Comparison of ENCODE assay signal across 8 cellular contexts in the genomic region with DNA sequence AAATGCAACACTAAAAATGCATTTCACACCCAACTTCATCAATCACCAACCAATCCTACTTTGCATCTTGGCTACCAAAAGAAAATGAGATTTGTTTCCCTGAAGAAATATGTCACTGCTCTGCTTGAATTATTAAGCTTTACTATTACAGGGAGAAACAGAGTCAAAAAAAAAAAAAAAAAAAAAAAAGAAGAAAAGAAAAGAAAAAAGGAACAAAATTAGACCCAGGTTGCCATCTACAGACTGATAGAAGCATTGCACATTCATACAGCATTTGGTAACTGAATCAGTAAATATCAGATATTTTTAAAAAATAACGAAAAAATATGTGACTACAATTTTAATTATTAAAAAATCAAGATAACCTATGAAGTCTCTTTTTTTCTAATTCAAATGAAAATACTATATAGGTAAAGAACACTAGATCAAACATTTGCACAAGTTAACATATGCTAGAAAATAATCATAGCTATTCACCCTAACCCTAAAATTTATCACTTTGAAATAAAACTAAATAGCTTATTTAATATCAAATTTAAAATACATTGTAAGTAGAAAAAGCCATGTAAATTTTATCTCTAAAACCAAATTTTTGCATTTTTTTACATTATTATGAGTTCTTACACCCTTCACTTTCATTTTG.
DNase-seq lines count a peak whose midpoint lies in the region; ATAC-seq and TF ChIP-seq lines count a peak whose summit lies in the region.

No MANE protein-coding gene starts in this region.

- peak; percentile 69 for TF ChIP-seq RAD21 in Ishikawa (IDR thresholded peaks at IDR 0.05; ENCODE audit: low read depth)

- no peak overlapping the region for H3K4me3 ChIP-seq in SU-DHL-6 (ENCODE audit: insufficient read depth, low read length, poor library complexity, severe bottlenecking)

- H3K27ac ChIP-seq in SU-DHL-6 (ENCODE audit: low read depth, low read length): no peak overlapping the region

- DNase-seq in Caki2 (ENCODE audit: low read depth) (peak; percentile 21), left kidney (ENCODE audit: low read depth, low spot score) (peak; percentile 36), foreskin melanocyte (no peak)
- DNase-seq in activated T-cell treated with anti-CD3 and anti-CD28 coated beads, Interleukin-2, amount 50 U/mL, for 48 hours: no peak

- no peaks in the 10 kb centered on the region for H3K36me3 ChIP-seq in SU-DHL-6 (ENCODE audit: low read length)

- H4K20me1 ChIP-seq in SU-DHL-6 (ENCODE audit: low read depth, low read length): no peaks in the 10 kb centered on the region

- H3K9ac ChIP-seq in SU-DHL-6 (ENCODE audit: low read length): no peak overlapping the region

- ATAC-seq in GM21381 (IDR thresholded peaks at IDR 0.05; ENCODE audit: unreplicated experiment): no peak
- no peak for ATAC-seq in GM21737 (IDR thresholded peaks at IDR 0.05; ENCODE audit: unreplicated experiment)

- no peaks in the 10 kb centered on the region for H3F3A ChIP-seq in SU-DHL-6 (ENCODE audit: insufficient read depth)

- no peaks in the 10 kb centered on the region for H3K27me3 ChIP-seq in SU-DHL-6 (ENCODE audit: low read length)

- no peak for TF ChIP-seq EP300 in Ishikawa (IDR thresholded peaks at IDR 0.05; ENCODE audit: borderline replicate concordance)

- in situ Hi-C loops in Caki2 (cut with HindIII; ENCODE audit: low pct_unique_long_range_greater_than_20kb, low sequenced_read_pairs): no loop called here

- no peak overlapping the region for H3K4me2 ChIP-seq in SU-DHL-6 (ENCODE audit: low read depth, low read length, poor library complexity, severe bottlenecking)

- H3K9me2 ChIP-seq in SU-DHL-6 (replicated peaks; ENCODE audit: insufficient read depth, low read length): no peaks in the 10 kb centered on the region

- no peaks in the 10 kb centered on the region for H3K9me3 ChIP-seq in SU-DHL-6 (ENCODE audit: insufficient read depth, low read length)

- no peaks in the 10 kb centered on the region for H3K79me2 ChIP-seq in SU-DHL-6 (ENCODE audit: insufficient read depth, low read length)

- no peak overlapping the region for H2AFZ ChIP-seq in SU-DHL-6 (ENCODE audit: low read depth, low read length, severe bottlenecking)

- TF ChIP-seq CTCF in SU-DHL-6 (IDR thresholded peaks at IDR 0.05; ENCODE audit: insufficient read depth, low read length, poor library complexity, severe bottlenecking): peak; percentile 83

TF ChIP-seq in Ishikawa, 13 proteins besides CTCF, POLR2A, EP300 and RAD21:
- TF ChIP-seq, protein P1, sequence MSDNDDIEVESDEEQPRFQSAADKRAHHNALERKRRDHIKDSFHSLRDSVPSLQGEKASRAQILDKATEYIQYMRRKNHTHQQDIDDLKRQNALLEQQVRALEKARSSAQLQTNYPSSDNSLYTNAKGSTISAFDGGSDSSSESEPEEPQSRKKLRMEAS (IDR thresholded peaks at IDR 0.05): no peak
- TF ChIP-seq FOXM1 (IDR thresholded peaks at IDR 0.05; ENCODE audit: borderline replicate concordance, low read depth) (no peak), ZBTB7A (IDR thresholded peaks at IDR 0.05; ENCODE audit: low read depth) (no peak), EGR1 (IDR thresholded peaks at IDR 0.05) (no peak), NFIC (IDR thresholded peaks at IDR 0.05) (no peak), TAF1 (IDR thresholded peaks at IDR 0.05; ENCODE audit: low read depth) (no peak)
- TF ChIP-seq, protein P2, sequence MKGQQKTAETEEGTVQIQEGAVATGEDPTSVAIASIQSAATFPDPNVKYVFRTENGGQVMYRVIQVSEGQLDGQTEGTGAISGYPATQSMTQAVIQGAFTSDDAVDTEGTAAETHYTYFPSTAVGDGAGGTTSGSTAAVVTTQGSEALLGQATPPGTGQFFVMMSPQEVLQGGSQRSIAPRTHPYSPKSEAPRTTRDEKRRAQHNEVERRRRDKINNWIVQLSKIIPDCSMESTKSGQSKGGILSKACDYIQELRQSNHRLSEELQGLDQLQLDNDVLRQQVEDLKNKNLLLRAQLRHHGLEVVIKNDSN (IDR thresholded peaks at IDR 0.05): no peak
- TF ChIP-seq, protein P3, sequence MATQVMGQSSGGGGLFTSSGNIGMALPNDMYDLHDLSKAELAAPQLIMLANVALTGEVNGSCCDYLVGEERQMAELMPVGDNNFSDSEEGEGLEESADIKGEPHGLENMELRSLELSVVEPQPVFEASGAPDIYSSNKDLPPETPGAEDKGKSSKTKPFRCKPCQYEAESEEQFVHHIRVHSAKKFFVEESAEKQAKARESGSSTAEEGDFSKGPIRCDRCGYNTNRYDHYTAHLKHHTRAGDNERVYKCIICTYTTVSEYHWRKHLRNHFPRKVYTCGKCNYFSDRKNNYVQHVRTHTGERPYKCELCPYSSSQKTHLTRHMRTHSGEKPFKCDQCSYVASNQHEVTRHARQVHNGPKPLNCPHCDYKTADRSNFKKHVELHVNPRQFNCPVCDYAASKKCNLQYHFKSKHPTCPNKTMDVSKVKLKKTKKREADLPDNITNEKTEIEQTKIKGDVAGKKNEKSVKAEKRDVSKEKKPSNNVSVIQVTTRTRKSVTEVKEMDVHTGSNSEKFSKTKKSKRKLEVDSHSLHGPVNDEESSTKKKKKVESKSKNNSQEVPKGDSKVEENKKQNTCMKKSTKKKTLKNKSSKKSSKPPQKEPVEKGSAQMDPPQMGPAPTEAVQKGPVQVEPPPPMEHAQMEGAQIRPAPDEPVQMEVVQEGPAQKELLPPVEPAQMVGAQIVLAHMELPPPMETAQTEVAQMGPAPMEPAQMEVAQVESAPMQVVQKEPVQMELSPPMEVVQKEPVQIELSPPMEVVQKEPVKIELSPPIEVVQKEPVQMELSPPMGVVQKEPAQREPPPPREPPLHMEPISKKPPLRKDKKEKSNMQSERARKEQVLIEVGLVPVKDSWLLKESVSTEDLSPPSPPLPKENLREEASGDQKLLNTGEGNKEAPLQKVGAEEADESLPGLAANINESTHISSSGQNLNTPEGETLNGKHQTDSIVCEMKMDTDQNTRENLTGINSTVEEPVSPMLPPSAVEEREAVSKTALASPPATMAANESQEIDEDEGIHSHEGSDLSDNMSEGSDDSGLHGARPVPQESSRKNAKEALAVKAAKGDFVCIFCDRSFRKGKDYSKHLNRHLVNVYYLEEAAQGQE (IDR thresholded peaks at IDR 0.05; ENCODE audit: low read depth): no peak

Comparison
In these comparisons a context has a peak if more than half of its experiments do, and no peak if none do; other contexts are left out.
1. DNase-seq: peak in Caki2 (single experiment) and left kidney (single experiment); none in activated T-cell treated with anti-CD3 and anti-CD28 coated beads, Interleukin-2, amount 50 U/mL, for 48 hours (0 of 2) and foreskin melanocyte (single experiment).